Comparison of ENCODE assay signal across 12 cellular contexts in genomic region chr17:19239544-19239943, GRCh38. TPM values are rescaled to one million over a fixed set of nuclear protein-coding genes. Genes with fewer than 3 reads are reported as not detected.
DNase-seq lines count a peak whose midpoint lies in the region; ATAC-seq, FAIRE-seq and TF ChIP-seq lines count a peak whose summit lies in the region.
"Had no signal": no experiment of that assay in that cellular context is flagged by ENCODE, and none has a peak within 500 bp of the region (broad histone marks: within the 10 kb centered on the region; RNA-seq: fewer than 3 reads in every experiment).

No MANE protein-coding gene starts in this region.

- H3K4me1 ChIP-seq in A549 = peaks cover 14% of the 10 kb centered on the region
- H3K4me1 ChIP-seq in right cardiac atrium (ENCODE audit: control insufficient read depth, insufficient read depth, low read length) = peaks cover 4% of the 10 kb centered on the region
- peaks cover 4% of the 10 kb centered on the region for H3K4me1 ChIP-seq in prostate gland (replicated peaks)

- intact Hi-C loops in right cardiac atrium (cut with DNase I) (no loop called here), prostate gland (cut with DNase I) (no loop called here)

- H3K9me3 ChIP-seq in A549 = no peaks in the 10 kb centered on the region
- H3K9me3 ChIP-seq in right cardiac atrium (ENCODE audit: control insufficient read depth, low read length) = no peaks in the 10 kb centered on the region
- no peaks in the 10 kb centered on the region for H3K9me3 ChIP-seq in prostate gland

- H3K27ac ChIP-seq in A549 = no peak overlapping the region
- peak overlapping the region; percentile 46 for H3K27ac ChIP-seq in caudate nucleus (ENCODE audit: low read depth, low read length)
- peak overlapping the region; percentile 70 for H3K27ac ChIP-seq in right cardiac atrium (ENCODE audit: low read length)
- peak overlapping the region; percentile 94 to 96 for H3K27ac ChIP-seq in prostate gland

- H3K36me3 ChIP-seq in prostate gland = no peaks in the 10 kb centered on the region

- H3K4me3 ChIP-seq in A549 = no peak overlapping the region
- H3K4me3 ChIP-seq in right cardiac atrium (ENCODE audit: low read length) = no peak overlapping the region
- no peak overlapping the region for H3K4me3 ChIP-seq in prostate gland

- TF ChIP-seq RAD21 in A549 (conservative IDR thresholded peaks at IDR 0.05 in 1 of 2, IDR thresholded peaks at IDR 0.05 in 1 of 2) = no peak

- WGBS in A549 (ENCODE audit: missing lambda C conversion rate) = 87% methylated on average over 6 of the region's 6 CpGs
- 30% methylated on average over 6 of the region's 6 CpGs for WGBS in right cardiac atrium
- WGBS in prostate gland = 41% methylated on average over 6 of the region's 6 CpGs

- no peak for ATAC-seq in A549
- ATAC-seq in right cardiac atrium = no peak
- ATAC-seq in left lobe of liver = no peak
- ATAC-seq: effector memory CD8-positive, alpha-beta T cell had no signal

- FAIRE-seq in A549 (lab: Jason Lieb, UNC) = no peak

- DNase-seq in A549 (ENCODE audit: low read depth in 1 of 2, low spot score in 1 of 2) (no peak), caudate nucleus (lab: John Stamatoyannopoulos, UW) (peak in 1 of 61 donors; percentile 36), right cardiac atrium (peak; percentile 38 to 74 (median 65)), prostate gland (ENCODE audit: low spot score) (no peak), left lobe of liver (ENCODE audit: low spot score) (no peak), middle frontal gyrus (ENCODE audit: extremely low spot score, low spot score) (no peak), hepatic stellate cell (ENCODE audit: low spot score) (no peak)
- DNase-seq in activated T-cell treated with anti-CD3 and anti-CD28 coated beads, Interleukin-2, amount 50 U/mL, for 48 hours = no peak
- DNase-seq: activated T-cell treated with anti-CD3 and anti-CD28 coated beads, Interleukin-2, amount 50 U/mL, for 24 hours; DMS53; effector memory CD8-positive, alpha-beta T cell; SW 1271 had no signal

- CTCF ChIA-PET in A549 (lab: Yijun Ruan, JAX) = interaction anchor here (0.6 to 3.8 kb wide), 7 partner anchors 9 to 207 kb away, joined by 3 to 21 read pairs (median 5); no protein-coding TSS in a partner anchor

- 0 out of 3 replicates have a peak overlapping the region, but pooled peaks have one; percentile 11 for H3K4me2 ChIP-seq in A549

- no peaks in the 10 kb centered on the region for H3K27me3 ChIP-seq in right cardiac atrium (ENCODE audit: control insufficient read depth, insufficient read depth)
- H3K27me3 ChIP-seq in prostate gland (replicated peaks; ENCODE audit: insufficient read depth) = no peaks in the 10 kb centered on the region

- TF ChIP-seq POLR2A in A549 (IDR thresholded peaks at IDR 0.05; ENCODE audit: low read length) (no peak), prostate gland (IDR thresholded peaks at IDR 0.05) (no peak)

- no peak for TF ChIP-seq CTCF in A549 (IDR thresholded peaks at IDR 0.05)
- TF ChIP-seq CTCF in prostate gland (IDR thresholded peaks at IDR 0.05) = no peak

- POLR2A ChIA-PET in A549 (lab: Yijun Ruan, JAX) = no interaction called here

- TF ChIP-seq EP300 in A549 (IDR thresholded peaks at IDR 0.05) = no peak

TF ChIP-seq in A549, 52 proteins besides CTCF, POLR2A, EP300 and RAD21:
- TF ChIP-seq PHF8 (IDR thresholded peaks at IDR 0.05; ENCODE audit: borderline replicate concordance, low read depth) = no peak
- no peak for TF ChIP-seq KDM1A (IDR thresholded peaks at IDR 0.05; ENCODE audit: low read depth)
- TF ChIP-seq SREBF2 (IDR thresholded peaks at IDR 0.05) = no peak
TF ChIP-seq in A549: peak in this region for 0.

RNA-seq across cellular contexts. Expression of gene EPN2, which starts 2.4 kb away (rescaled TPM):
- polyA plus RNA-seq in A549 (2011; rRNA removed) (32.7 and 33.8 TPM in 2 replicates), A549 (2017; fragmentation: RNase III; extraction: RNeasy Plus Mini Kit Qiagen cat#74134 plus additional on column Dnase treatment) (30.5 to 33.0 TPM (median 32.1 TPM) in 3 replicates), right cardiac atrium (50.2 TPM)
- polyA plus RNA-seq in A549 (2012; cell fraction: cytosol; rRNA removed) = 35.3 and 39.9 TPM in 2 replicates
- 77.1 and 85.8 TPM in 2 replicates for polyA plus RNA-seq in A549 (2012; cell fraction: nucleus; rRNA removed)
- polyA minus RNA-seq in A549 (2011; rRNA and poly(A)+ RNA removed) = 49.3 and 49.5 TPM in 2 replicates
- total RNA-seq in right cardiac atrium (100 to 1,000 TPM in 3 of 4 donors, 10 to 100 TPM in 1; 83.3 to 138 (median 121) TPM), prostate gland (10 to 100 TPM; 28.8 to 67.7 TPM), left lobe of liver (13.1 TPM)

Comparison
In these comparisons a context has a peak if more than half of its experiments do, and no peak if none do; other contexts are left out.
1. DNase-seq: peak in right cardiac atrium (3 of 3); none in A549 (0 of 2), prostate gland (single experiment), left lobe of liver (single experiment), middle frontal gyrus (single experiment), hepatic stellate cell (single experiment) and activated T-cell treated with anti-CD3 and anti-CD28 coated beads, Interleukin-2, amount 50 U/mL, for 48 hours (0 of 2).
2. H3K27ac ChIP-seq: peak in caudate nucleus (single experiment), right cardiac atrium (single experiment) and prostate gland (2 of 2); none in A549 (0 of 2).